ENCODE assay signal across 8 cellular contexts in the genomic region with DNA sequence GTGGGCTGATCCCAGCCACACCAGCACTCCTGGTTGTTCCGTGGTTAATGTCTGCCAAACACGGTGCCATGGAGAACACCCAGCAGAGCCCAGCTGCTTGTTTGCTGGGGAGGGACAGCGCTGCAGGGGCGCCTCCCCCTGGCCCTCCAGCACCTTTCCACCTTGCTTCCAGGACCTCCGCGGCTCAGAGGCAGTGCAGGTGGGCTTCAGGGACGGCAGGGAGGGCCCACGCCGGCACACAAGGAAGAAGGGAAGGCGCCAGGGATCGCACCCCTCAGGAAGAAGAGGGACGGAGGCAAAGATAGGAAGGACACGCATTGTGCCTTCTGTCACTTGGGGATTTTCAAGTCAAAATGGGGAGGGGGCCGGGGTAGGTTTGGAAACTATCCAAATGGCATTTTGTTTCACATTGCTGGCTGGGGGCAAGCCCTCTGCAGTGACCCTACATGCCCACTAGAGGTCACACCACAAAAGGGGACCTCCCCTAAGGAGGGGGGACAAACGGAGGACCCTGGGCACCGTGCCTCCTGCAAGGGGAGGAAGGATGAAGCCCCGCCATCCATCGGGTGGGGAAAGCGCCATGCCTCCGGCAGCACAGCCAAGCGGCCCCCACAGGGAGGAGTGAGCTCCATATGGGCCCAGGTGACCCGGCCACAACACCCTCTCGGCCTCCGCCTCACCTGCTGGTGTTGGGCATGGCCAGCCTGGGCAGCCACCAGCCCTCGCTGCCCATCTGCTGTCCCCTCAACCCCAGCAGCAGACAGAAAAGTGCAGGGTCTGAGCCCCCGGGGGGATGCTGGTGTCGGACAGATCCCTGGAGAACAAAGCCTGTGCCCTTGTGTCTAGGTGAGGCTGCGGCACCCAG. TPM values are rescaled to one million over a fixed set of nuclear protein-coding genes. Genes with fewer than 3 reads are reported as not detected.
A peak's percentile ranks its signal among the peaks of the same experiment; 100 is the strongest.
DNase-seq lines count a peak whose midpoint lies in the region; ATAC-seq and TF ChIP-seq lines count a peak whose summit lies in the region.

No MANE protein-coding gene starts in this region.

- intact Hi-C loops in esophagus squamous epithelium (cut with DNase I), result no loop called here

- CTCF ChIA-PET in activated CD8-positive, alpha-beta T cell treated with anti-CD3 and anti-CD28 coated beads, Interleukin-2, amount 10 ng/mL, durations not matched to agents 7 days and 5 days (lab: Charles Lee), result interaction anchor here (0.7 to 2.1 kb wide), 4 partner anchors 16 to 70 kb away, joined by 3 to 8 read pairs (median 3); no protein-coding TSS in a partner anchor

- peaks cover 2% of the 10 kb centered on the region for H3K36me3 Mint-ChIP-seq in activated CD8-positive, alpha-beta T cell treated with anti-CD3 and anti-CD28 coated beads, Interleukin-2, amount 10 ng/mL, durations not matched to agents 7 days and 5 days (ENCODE audit: low read depth)
- H3K36me3 Mint-ChIP-seq in neural crest cell (ENCODE audit: low read depth), result no peaks in the 10 kb centered on the region

- peak; percentile 41 to 74 (median 66) for TF ChIP-seq CTCF in esophagus squamous epithelium (IDR thresholded peaks at IDR 0.05)
- TF ChIP-seq CTCF in neural crest cell (conservative IDR thresholded peaks at IDR 0.05), result peak; percentile 78

- H3K4me1 ChIP-seq in esophagus squamous epithelium, result peaks cover 4 to 42% (median 10%) of the 10 kb centered on the region in 3 donors

- peak overlapping the region in 3 of 4 donors; percentile 53 to 65 (median 60) for H3K27ac ChIP-seq in esophagus squamous epithelium

- H3K36me3 ChIP-seq in esophagus squamous epithelium, result peaks cover 0 to 48% (median 10%) of the 10 kb centered on the region in 3 donors

- H3K9me3 ChIP-seq in esophagus squamous epithelium, result no peaks in the 10 kb centered on the region

- TF ChIP-seq POLR2A in esophagus squamous epithelium (IDR thresholded peaks at IDR 0.05), result no peak

- no peak overlapping the region for H3K4me3 ChIP-seq in esophagus squamous epithelium

- H3K27ac Mint-ChIP-seq in activated CD8-positive, alpha-beta T cell treated with anti-CD3 and anti-CD28 coated beads, Interleukin-2, amount 10 ng/mL, durations not matched to agents 7 days and 5 days, result no peak overlapping the region
- no peak overlapping the region for H3K27ac Mint-ChIP-seq in neural crest cell (ENCODE audit: unreplicated experiment)

- no peaks in the 10 kb centered on the region for H3K27me3 Mint-ChIP-seq in activated CD8-positive, alpha-beta T cell treated with anti-CD3 and anti-CD28 coated beads, Interleukin-2, amount 10 ng/mL, durations not matched to agents 7 days and 5 days (ENCODE audit: low read depth)
- H3K27me3 Mint-ChIP-seq in neural crest cell (ENCODE audit: low read depth), result no peaks in the 10 kb centered on the region

- peaks cover 6% of the 10 kb centered on the region for H3K4me1 Mint-ChIP-seq in activated CD8-positive, alpha-beta T cell treated with anti-CD3 and anti-CD28 coated beads, Interleukin-2, amount 10 ng/mL, durations not matched to agents 7 days and 5 days (ENCODE audit: low read depth)
- H3K4me1 Mint-ChIP-seq in neural crest cell, result no peaks in the 10 kb centered on the region

- WGBS in esophagus squamous epithelium, 2 donors, result 44 to 59% methylated on average over 9 to 12 of the region's 28 CpGs

- DNase-seq in ELF-1 (ENCODE audit: low read depth, low spot score), result peak; percentile 64
- DNase-seq in LoVo (ENCODE audit: low spot score), result peak; percentile 7
- DNase-seq in activated CD8-positive, alpha-beta T cell treated with anti-CD3 and anti-CD28 coated beads, Interleukin-2, amount 10 ng/mL, durations not matched to agents 7 days and 5 days, result peak; percentile 59
- no peak for DNase-seq in esophagus squamous epithelium (lab: John Stamatoyannopoulos, UW)
- DNase-seq in neural crest cell (ENCODE audit: low read depth, low spot score), result peak; percentile 55
- no peak for DNase-seq in NCI-H226
- no peak for DNase-seq in DMS114 treated with DMSO at 0.1 percent for 48 hours (lab: John Stamatoyannopoulos, UW; ENCODE audit: unreplicated experiment)

- no peaks in the 10 kb centered on the region for H3K27me3 ChIP-seq in esophagus squamous epithelium

- POLR2A ChIA-PET in activated CD8-positive, alpha-beta T cell treated with anti-CD3 and anti-CD28 coated beads, Interleukin-2, amount 10 ng/mL, durations not matched to agents 7 days and 5 days (lab: Charles Lee), result interaction anchor here (1.2 kb wide), 1 partner anchor 59 kb away, joined by 3 read pairs; a partner anchor contains a TSS

- H3K4me3 Mint-ChIP-seq in activated CD8-positive, alpha-beta T cell treated with anti-CD3 and anti-CD28 coated beads, Interleukin-2, amount 10 ng/mL, durations not matched to agents 7 days and 5 days, result no peak overlapping the region
- peak overlapping the region; percentile 77 for H3K4me3 Mint-ChIP-seq in neural crest cell

- no peaks in the 10 kb centered on the region for H3K9me3 Mint-ChIP-seq in activated CD8-positive, alpha-beta T cell treated with anti-CD3 and anti-CD28 coated beads, Interleukin-2, amount 10 ng/mL, durations not matched to agents 7 days and 5 days (ENCODE audit: insufficient read depth)
- H3K9me3 Mint-ChIP-seq in neural crest cell, result no peaks in the 10 kb centered on the region

- ATAC-seq in activated CD8-positive, alpha-beta T cell treated with anti-CD3 and anti-CD28 coated beads, Interleukin-2, amount 10 ng/mL, durations not matched to agents 7 days and 5 days, result peak; percentile 68
- ATAC-seq in GM18870 (IDR thresholded peaks at IDR 0.05; ENCODE audit: unreplicated experiment), result no peak

RNA-seq across cellular contexts. Expression of a gene that starts 7.5 kb away (rescaled TPM):
- total RNA-seq in activated CD8-positive, alpha-beta T cell treated with anti-CD3 and anti-CD28 coated beads, Interleukin-2, amount 10 ng/mL, durations not matched to agents 7 days and 5 days, result 1 to 10 TPM; 7.2 to 9.4 TPM
- total RNA-seq in esophagus squamous epithelium (under 1 TPM; 0.38 to 0.95 (median 0.85) TPM), neural crest cell (6.8 and 8.8 TPM in 2 replicates)

RNA-seq across cellular contexts. Expression of a gene that starts 58.9 kb away (rescaled TPM):
- total RNA-seq in activated CD8-positive, alpha-beta T cell treated with anti-CD3 and anti-CD28 coated beads, Interleukin-2, amount 10 ng/mL, durations not matched to agents 7 days and 5 days, result 10 to 100 TPM; 29.3 to 30.1 TPM
- total RNA-seq in esophagus squamous epithelium, result 10 to 100 TPM; 18.3 to 43.7 (median 21.2) TPM
- total RNA-seq in neural crest cell, result 19.4 and 23.7 TPM in 2 replicates

Comparison
In these comparisons a context has a peak if more than half of its experiments do, and no peak if none do; other contexts are left out.
1. DNase-seq: peak in ELF-1 (single experiment), LoVo (single experiment), activated CD8-positive, alpha-beta T cell treated with anti-CD3 and anti-CD28 coated beads, Interleukin-2, amount 10 ng/mL, durations not matched to agents 7 days and 5 days (single experiment) and neural crest cell (single experiment); none in esophagus squamous epithelium (single experiment), NCI-H226 (single experiment) and DMS114 treated with DMSO at 0.1 percent for 48 hours (single experiment).